Comparison of ENCODE assay signal across 11 cellular contexts in genomic region chr2:24722141-24722790, GRCh38.
DNase-seq lines count a peak whose midpoint lies in the region; ATAC-seq, FAIRE-seq and TF ChIP-seq lines count a peak whose summit lies in the region.
"Had no signal": no experiment of that assay in that cellular context is flagged by ENCODE, and none has a peak within 500 bp of the region (broad histone marks: within the 10 kb centered on the region; RNA-seq: fewer than 3 reads in every experiment).

No MANE protein-coding gene starts in this region.

- H3K79me2 ChIP-seq in hepatocyte = no peaks in the 10 kb centered on the region

- no peak for TF ChIP-seq CTCF in Caco-2 (IDR thresholded peaks at IDR 0.05; ENCODE audit: insufficient read depth in 1 of 2, low read depth in 1 of 2, low read length in 1 of 2, severe bottlenecking in 1 of 2, unreplicated experiment in 1 of 2)
- TF ChIP-seq CTCF in hepatocyte (IDR thresholded peaks at IDR 0.05; ENCODE audit: poor library complexity) = no peak
- no peak for TF ChIP-seq CTCF in gastrocnemius medialis (IDR thresholded peaks at IDR 0.05 in 4 of 5, conservative IDR thresholded peaks at IDR 0.05 in 1 of 5)
- no peak for TF ChIP-seq CTCF in D721Med (IDR thresholded peaks at IDR 0.05; ENCODE audit: insufficient read depth, missing control alignments)

- peaks cover 20% of the 10 kb centered on the region for H3K36me3 Mint-ChIP-seq in Caco-2 (ENCODE audit: insufficient read depth, unreplicated experiment)
- H3K36me3 Mint-ChIP-seq in activated T-helper 17 cell treated with anti-CD3 and anti-CD28 coated beads, Interleukin-2, amount 50 U/mL, for 72 hours (ENCODE audit: low read depth) = peaks cover 67% of the 10 kb centered on the region

- H3K4me3 Mint-ChIP-seq in Caco-2 (ENCODE audit: unreplicated experiment) = no peak overlapping the region
- no peak overlapping the region for H3K4me3 Mint-ChIP-seq in activated T-helper 17 cell treated with anti-CD3 and anti-CD28 coated beads, Interleukin-2, amount 50 U/mL, for 72 hours
- H3K4me3 Mint-ChIP-seq: activated T-cell treated with anti-CD3 and anti-CD28 coated beads, Interleukin-2, amount 50 U/mL, for 72 hours had no signal

- POLR2A ChIA-PET in Caco-2 (lab: Charles Lee) = no interaction called here

- no peaks in the 10 kb centered on the region for H4K20me1 ChIP-seq in hepatocyte (ENCODE audit: insufficient read depth, poor library complexity, severe bottlenecking)

- ATAC-seq in activated T-helper 17 cell treated with anti-CD3 and anti-CD28 coated beads, Interleukin-2, amount 50 U/mL, for 72 hours (replicated peaks) = no peak
- no peak for ATAC-seq in gastrocnemius medialis
- ATAC-seq in HG03025 (IDR thresholded peaks at IDR 0.05; ENCODE audit: low FRiP score, unreplicated experiment) = no peak

- CTCF ChIA-PET in Caco-2 (lab: Charles Lee) = no interaction called here

- H3K4me1 ChIP-seq in Caco-2 (peaks cover 11% of the 10 kb centered on the region), hepatocyte (ENCODE audit: insufficient read depth) (peaks cover 4% of the 10 kb centered on the region), gastrocnemius medialis (peaks cover 36 to 56% of the 10 kb centered on the region in 2 donors)

- intact Hi-C loops in Caco-2 (cut with micrococcal nuclease; ENCODE audit: unreplicated experiment) (loop anchor here (2.0 kb wide), 1 partner anchor 69 kb away; no protein-coding TSS in a partner anchor), gastrocnemius medialis (cut with DNase I; ENCODE audit: low total_unique reads) (no loop called here)

- 90% methylated on average over 3 of the region's 3 CpGs for WGBS in hepatocyte (ENCODE audit: low lambda C conversion rate, missing lambda C conversion rate)

- peaks cover 14% of the 10 kb centered on the region for H3K4me1 Mint-ChIP-seq in Caco-2 (ENCODE audit: low read depth, unreplicated experiment)
- H3K4me1 Mint-ChIP-seq in activated T-helper 17 cell treated with anti-CD3 and anti-CD28 coated beads, Interleukin-2, amount 50 U/mL, for 72 hours = peaks cover 6% of the 10 kb centered on the region

- H3K9me3 Mint-ChIP-seq in Caco-2 (ENCODE audit: unreplicated experiment) = no peaks in the 10 kb centered on the region
- H3K9me3 Mint-ChIP-seq in activated T-helper 17 cell treated with anti-CD3 and anti-CD28 coated beads, Interleukin-2, amount 50 U/mL, for 72 hours = no peaks in the 10 kb centered on the region
- H3K9me3 Mint-ChIP-seq: activated T-cell treated with anti-CD3 and anti-CD28 coated beads, Interleukin-2, amount 50 U/mL, for 72 hours had no signal

- H3K27me3 Mint-ChIP-seq in Caco-2 (ENCODE audit: insufficient read depth, unreplicated experiment) = no peaks in the 10 kb centered on the region
- no peaks in the 10 kb centered on the region for H3K27me3 Mint-ChIP-seq in activated T-helper 17 cell treated with anti-CD3 and anti-CD28 coated beads, Interleukin-2, amount 50 U/mL, for 72 hours

- H3K4me2 ChIP-seq in hepatocyte = no peak overlapping the region
- H3K4me2 ChIP-seq: smooth muscle cell had no signal

- no peaks in the 10 kb centered on the region for H3K9me2 ChIP-seq in hepatocyte (replicated peaks; ENCODE audit: insufficient read depth)

- peak overlapping the region; percentile 67 for H3K27ac Mint-ChIP-seq in Caco-2 (ENCODE audit: unreplicated experiment)
- peak overlapping the region; percentile 55 for H3K27ac Mint-ChIP-seq in activated T-helper 17 cell treated with anti-CD3 and anti-CD28 coated beads, Interleukin-2, amount 50 U/mL, for 72 hours

- BruUV-seq in Caco-2 (replicated peaks; lab: Mats Ljungman, UMichigan) = no TSS peak

- no peak for TF ChIP-seq POLR2A in gastrocnemius medialis (IDR thresholded peaks at IDR 0.05)

- in situ Hi-C loops in gastrocnemius medialis (cut with MboI; ENCODE audit: low sequenced_read_pairs in 4 of 4) = no loop called here

- DNase-seq in Caco-2 = no peak
- no peak for DNase-seq in hepatocyte (ENCODE audit: low spot score)
- no peak for DNase-seq in gastrocnemius medialis
- DNase-seq in D721Med (ENCODE audit: insufficient read length, low spot score) = no peak
- DNase-seq in GM19238 (ENCODE audit: insufficient read length, low spot score) = no peak
- no peak for DNase-seq in middle frontal gyrus (ENCODE audit: extremely low spot score, low spot score)

- H3K27me3 ChIP-seq in Caco-2 (replicated peaks; ENCODE audit: control insufficient read depth, insufficient read depth, low read length) = no peaks in the 10 kb centered on the region
- H3K27me3 ChIP-seq in hepatocyte = no peaks in the 10 kb centered on the region
- H3K27me3 ChIP-seq in gastrocnemius medialis = no peaks in the 10 kb centered on the region

- peak overlapping the region; percentile 17 for H3K27ac ChIP-seq in hepatocyte
- peak overlapping the region; percentile 64 to 79 (median 75) for H3K27ac ChIP-seq in gastrocnemius medialis
- H3K27ac ChIP-seq: epithelial cell of prostate had no signal

- FAIRE-seq in D721Med (lab: Jason Lieb, UNC) = no peak

- no peaks in the 10 kb centered on the region for H3K9me3 ChIP-seq in Caco-2
- no peaks in the 10 kb centered on the region for H3K9me3 ChIP-seq in hepatocyte (ENCODE audit: low read depth)
- no peaks in the 10 kb centered on the region for H3K9me3 ChIP-seq in gastrocnemius medialis

- no peak overlapping the region for H2AFZ ChIP-seq in hepatocyte

- H3K4me3 ChIP-seq in Caco-2 (ENCODE audit: low read depth, low read length) (no peak overlapping the region), hepatocyte (no peak overlapping the region), gastrocnemius medialis (no peak overlapping the region)
- H3K4me3 ChIP-seq: smooth muscle cell had no signal

- H3K36me3 ChIP-seq in Caco-2 (ENCODE audit: control insufficient read depth, insufficient read depth, low read length) (no peaks in the 10 kb centered on the region), hepatocyte (replicated peaks; ENCODE audit: insufficient read depth, low read depth) (no peaks in the 10 kb centered on the region), gastrocnemius medialis (peaks cover 0 to 7% of the 10 kb centered on the region in 2 donors)
